1 cellular context compared by ENCODE assay signal in genomic region chr6:84059082-84059481, GRCh38.
TF ChIP-seq lines count a peak whose summit lies in the region.

No MANE protein-coding gene starts in this region.

TF ChIP-seq in K562, 482 proteins besides CTCF, POLR2A, EP300 and RAD21 (continued from another document and continues in another):
- no peak for TF ChIP-seq ZBTB34 (CRISPR knock-in tag; IDR thresholded peaks at IDR 0.05)
- 0 out of 2 replicates have a peak, but pooled peaks have one; percentile 28 for TF ChIP-seq HMBOX1 (IDR thresholded peaks at IDR 0.05)
- 0 out of 2 replicates have a peak, but pooled peaks have one; percentile 21 for TF ChIP-seq CC2D1A (IDR thresholded peaks at IDR 0.05)
- TF ChIP-seq SP1 (CRISPR knock-in tag; IDR thresholded peaks at IDR 0.05) = no peak
- no peak for TF ChIP-seq NELFE (IDR thresholded peaks at IDR 0.05; ENCODE audit: insufficient read depth, insufficient read length)
- TF ChIP-seq ZNF175 (CRISPR knock-in tag; IDR thresholded peaks at IDR 0.05; ENCODE audit: low read depth) = no peak
- no peak for TF ChIP-seq MXD1 (CRISPR knock-in tag; IDR thresholded peaks at IDR 0.05; ENCODE audit: borderline replicate concordance, poor library complexity, severe bottlenecking)
- TF ChIP-seq MNT (conservative IDR thresholded peaks at IDR 0.05) = no peak
- TF ChIP-seq SRSF3 (IDR thresholded peaks at IDR 0.05; ENCODE audit: insufficient read depth, low read length) = no peak
- peak; percentile 57 for TF ChIP-seq TAL1 (IDR thresholded peaks at IDR 0.05)
- TF ChIP-seq C11orf30 (IDR thresholded peaks at IDR 0.05; ENCODE audit: low read depth) = no peak
- TF ChIP-seq PRMT5 (CRISPR knock-in tag; IDR thresholded peaks at IDR 0.05) = no peak
- TF ChIP-seq NFIX (CRISPR knock-in tag; IDR thresholded peaks at IDR 0.05; ENCODE audit: low read depth) = peak; percentile 95
- TF ChIP-seq HDGF (IDR thresholded peaks at IDR 0.05) = no peak
- no peak for TF ChIP-seq SIN3A (IDR thresholded peaks at IDR 0.05; ENCODE audit: borderline replicate concordance in 2 of 2, control insufficient read depth in 1 of 2, low read depth in 2 of 2, low read length in 2 of 2)
- TF ChIP-seq ELK3 (CRISPR knock-in tag; IDR thresholded peaks at IDR 0.05) = no peak
- no peak for TF ChIP-seq TCFL5 (CRISPR knock-in tag; conservative IDR thresholded peaks at IDR 0.05)
- no peak for TF ChIP-seq NR4A1 (CRISPR knock-in tag; IDR thresholded peaks at IDR 0.05)
- no peak for TF ChIP-seq NR4A1 (tag; IDR thresholded peaks at IDR 0.05)
- peak; percentile 26; the same call in 1 of the 2 replicates for TF ChIP-seq CTBP1 (IDR thresholded peaks at IDR 0.05; ENCODE audit: borderline replicate concordance)
- no peak for TF ChIP-seq KAT2B (IDR thresholded peaks at IDR 0.05; ENCODE audit: low read depth, low read length)
- TF ChIP-seq HIVEP1 (CRISPR knock-in tag; IDR thresholded peaks at IDR 0.05) = no peak
- TF ChIP-seq SREBF1 (IDR thresholded peaks at IDR 0.05; ENCODE audit: borderline replicate concordance, low read depth, low read length) = no peak
- TF ChIP-seq RBM39 (optimal IDR thresholded peaks at IDR 0.05; ENCODE audit: low read depth, low read length) = no peak
- no peak for TF ChIP-seq ATF2 (CRISPR knock-in tag; IDR thresholded peaks at IDR 0.05)
- no peak for TF ChIP-seq MCM2 (IDR thresholded peaks at IDR 0.05; ENCODE audit: low read depth)
- no peak for TF ChIP-seq ZNF609 (CRISPR knock-in tag; IDR thresholded peaks at IDR 0.05; ENCODE audit: borderline replicate concordance)
- TF ChIP-seq ZKSCAN1 (IDR thresholded peaks at IDR 0.05; ENCODE audit: low read depth, low read length) = no peak
- no peak for TF ChIP-seq U2AF2 (optimal IDR thresholded peaks at IDR 0.05; ENCODE audit: low read depth, low read length)
- TF ChIP-seq NR0B1 (IDR thresholded peaks at IDR 0.05; ENCODE audit: partially characterized antibody) = no peak
- no peak for TF ChIP-seq ADNP (tag; IDR thresholded peaks at IDR 0.05)
- TF ChIP-seq BCOR (IDR thresholded peaks at IDR 0.05) = no peak
- TF ChIP-seq ZHX1 (conservative IDR thresholded peaks at IDR 0.05; ENCODE audit: low read length) = no peak
- TF ChIP-seq GATA2 (CRISPR knock-in tag; IDR thresholded peaks at IDR 0.05) = no peak
- TF ChIP-seq CBFA2T3 (IDR thresholded peaks at IDR 0.05) = peak; percentile 89
- TF ChIP-seq CBX1 (IDR thresholded peaks at IDR 0.05; ENCODE audit: low read depth) = no peak
- no peak for TF ChIP-seq IRF1 (CRISPR knock-in tag; IDR thresholded peaks at IDR 0.05; ENCODE audit: borderline replicate concordance)
- TF ChIP-seq ZNF512 (tag; IDR thresholded peaks at IDR 0.05) = no peak
- no peak for TF ChIP-seq ATF7 (IDR thresholded peaks at IDR 0.05)
- TF ChIP-seq ZNF253 (CRISPR knock-in tag; conservative IDR thresholded peaks at IDR 0.05) = no peak
- no peak for TF ChIP-seq SNRNP70 (optimal IDR thresholded peaks at IDR 0.05; ENCODE audit: low read depth, low read length)
- no peak for TF ChIP-seq BRF2 (IDR thresholded peaks at IDR 0.05; ENCODE audit: borderline replicate concordance, insufficient read depth, insufficient read length)
